ENCODE assay signal across 1 cellular context in the genomic region with DNA sequence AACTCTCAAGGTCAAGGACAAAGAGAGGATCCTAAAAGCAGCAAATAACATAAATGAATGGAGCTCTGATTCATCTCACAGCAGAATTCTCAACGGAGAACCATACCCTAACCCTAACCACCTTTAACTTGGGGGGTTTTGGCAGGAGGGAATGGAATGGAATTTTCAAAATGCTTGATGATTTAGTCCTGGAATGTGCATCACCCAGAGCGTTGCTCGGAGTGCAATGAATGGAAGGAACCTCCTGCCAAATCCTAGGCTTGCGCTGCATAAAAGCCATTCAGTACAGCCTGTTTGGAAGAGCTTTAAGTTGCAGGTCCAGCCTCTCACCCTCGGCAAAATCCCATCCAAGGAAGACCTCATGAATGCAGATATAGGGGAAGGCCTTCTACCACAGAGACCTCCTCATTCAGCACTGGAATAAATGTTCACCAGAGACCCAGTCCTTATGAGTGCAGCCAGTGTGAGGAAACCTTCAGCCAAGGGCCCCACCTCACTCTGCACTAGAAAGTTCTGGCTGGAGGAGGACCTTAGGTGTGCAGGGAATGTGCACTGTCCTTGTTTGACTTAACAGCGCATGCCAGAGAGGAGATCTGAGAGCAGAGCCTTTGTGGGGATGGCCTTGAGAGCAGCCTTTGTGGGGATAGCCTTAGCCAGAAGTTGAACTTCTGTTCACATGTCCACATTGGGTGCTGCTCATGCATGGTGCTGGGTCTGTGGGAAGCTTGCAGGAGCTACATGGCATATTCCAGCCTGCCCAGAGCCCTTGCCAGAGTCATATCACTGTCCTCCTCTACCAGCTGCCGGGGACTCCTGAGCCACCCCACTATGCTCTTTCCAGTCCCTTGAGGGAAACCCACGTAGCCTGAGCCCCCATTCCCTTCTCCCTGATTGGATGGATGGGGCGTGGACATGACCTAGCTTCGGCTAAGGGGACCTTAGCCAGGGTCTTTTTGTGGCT.
TF ChIP-seq lines count a peak whose summit lies in the region.

No MANE protein-coding gene starts in this region.

TF ChIP-seq in HepG2, 621 proteins besides CTCF, POLR2A, EP300 and RAD21 (continued from another document and continues in another):
- TF ChIP-seq, protein P1, sequence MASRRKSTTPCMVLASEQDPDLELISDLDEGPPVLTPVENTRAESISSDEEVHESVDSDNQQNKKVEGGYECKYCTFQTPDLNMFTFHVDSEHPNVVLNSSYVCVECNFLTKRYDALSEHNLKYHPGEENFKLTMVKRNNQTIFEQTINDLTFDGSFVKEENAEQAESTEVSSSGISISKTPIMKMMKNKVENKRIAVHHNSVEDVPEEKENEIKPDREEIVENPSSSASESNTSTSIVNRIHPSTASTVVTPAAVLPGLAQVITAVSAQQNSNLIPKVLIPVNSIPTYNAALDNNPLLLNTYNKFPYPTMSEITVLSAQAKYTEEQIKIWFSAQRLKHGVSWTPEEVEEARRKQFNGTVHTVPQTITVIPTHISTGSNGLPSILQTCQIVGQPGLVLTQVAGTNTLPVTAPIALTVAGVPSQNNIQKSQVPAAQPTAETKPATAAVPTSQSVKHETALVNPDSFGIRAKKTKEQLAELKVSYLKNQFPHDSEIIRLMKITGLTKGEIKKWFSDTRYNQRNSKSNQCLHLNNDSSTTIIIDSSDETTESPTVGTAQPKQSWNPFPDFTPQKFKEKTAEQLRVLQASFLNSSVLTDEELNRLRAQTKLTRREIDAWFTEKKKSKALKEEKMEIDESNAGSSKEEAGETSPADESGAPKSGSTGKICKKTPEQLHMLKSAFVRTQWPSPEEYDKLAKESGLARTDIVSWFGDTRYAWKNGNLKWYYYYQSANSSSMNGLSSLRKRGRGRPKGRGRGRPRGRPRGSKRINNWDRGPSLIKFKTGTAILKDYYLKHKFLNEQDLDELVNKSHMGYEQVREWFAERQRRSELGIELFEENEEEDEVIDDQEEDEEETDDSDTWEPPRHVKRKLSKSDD (CRISPR knock-in tag; IDR thresholded peaks at IDR 0.05; ENCODE audit: low read depth) = peak; percentile 91; the same call in 1 of the 2 replicates
- TF ChIP-seq ARNT (IDR thresholded peaks at IDR 0.05) (no peak), MEIS1 (CRISPR knock-in tag; IDR thresholded peaks at IDR 0.05; ENCODE audit: borderline replicate concordance) (no peak), ZNF337 (CRISPR knock-in tag; IDR thresholded peaks at IDR 0.05; ENCODE audit: borderline replicate concordance, low read depth) (no peak), ZIK1 (CRISPR knock-in tag; IDR thresholded peaks at IDR 0.05; ENCODE audit: borderline replicate concordance, low read depth) (no peak), HOXA5 (CRISPR knock-in tag; IDR thresholded peaks at IDR 0.05) (no peak), CBX1 (IDR thresholded peaks at IDR 0.05; ENCODE audit: low read depth) (no peak), TEAD3 (CRISPR knock-in tag; optimal IDR thresholded peaks at IDR 0.05; ENCODE audit: borderline replicate concordance) (peak; percentile 96), RFX1 (IDR thresholded peaks at IDR 0.05) (no peak), ZEB1 (IDR thresholded peaks at IDR 0.05; ENCODE audit: insufficient replicate concordance, low read depth) (no peak), ELF4 (CRISPR knock-in tag; IDR thresholded peaks at IDR 0.05; ENCODE audit: borderline replicate concordance) (no peak), ZNF333 (CRISPR knock-in tag; IDR thresholded peaks at IDR 0.05; ENCODE audit: borderline replicate concordance) (no peak), HNRNPK (IDR thresholded peaks at IDR 0.05; ENCODE audit: low read depth, low read length, poor library complexity, severe bottlenecking) (no peak), SRSF9 (IDR thresholded peaks at IDR 0.05; ENCODE audit: borderline replicate concordance, insufficient read depth, low read depth, low read length, poor library complexity, severe bottlenecking) (no peak), HDAC6 (IDR thresholded peaks at IDR 0.05; ENCODE audit: low read depth, low read length) (no peak), ELF1 (CRISPR knock-in tag; IDR thresholded peaks at IDR 0.05) (0 out of 2 replicates have a peak, but pooled peaks have one; percentile 20), ATF7 (IDR thresholded peaks at IDR 0.05) (no peak), ATF7 (CRISPR knock-in tag; IDR thresholded peaks at IDR 0.05) (0 out of 2 replicates have a peak, but pooled peaks have one; percentile 17), ZSCAN31 (CRISPR knock-in tag; IDR thresholded peaks at IDR 0.05; ENCODE audit: low read depth) (peak; percentile 53; the same call in 1 of the 2 replicates), ZNF260 (CRISPR knock-in tag; IDR thresholded peaks at IDR 0.05; ENCODE audit: borderline replicate concordance, low read depth) (0 out of 2 replicates have a peak, but pooled peaks have one; percentile 61)
- TF ChIP-seq, protein P2, sequence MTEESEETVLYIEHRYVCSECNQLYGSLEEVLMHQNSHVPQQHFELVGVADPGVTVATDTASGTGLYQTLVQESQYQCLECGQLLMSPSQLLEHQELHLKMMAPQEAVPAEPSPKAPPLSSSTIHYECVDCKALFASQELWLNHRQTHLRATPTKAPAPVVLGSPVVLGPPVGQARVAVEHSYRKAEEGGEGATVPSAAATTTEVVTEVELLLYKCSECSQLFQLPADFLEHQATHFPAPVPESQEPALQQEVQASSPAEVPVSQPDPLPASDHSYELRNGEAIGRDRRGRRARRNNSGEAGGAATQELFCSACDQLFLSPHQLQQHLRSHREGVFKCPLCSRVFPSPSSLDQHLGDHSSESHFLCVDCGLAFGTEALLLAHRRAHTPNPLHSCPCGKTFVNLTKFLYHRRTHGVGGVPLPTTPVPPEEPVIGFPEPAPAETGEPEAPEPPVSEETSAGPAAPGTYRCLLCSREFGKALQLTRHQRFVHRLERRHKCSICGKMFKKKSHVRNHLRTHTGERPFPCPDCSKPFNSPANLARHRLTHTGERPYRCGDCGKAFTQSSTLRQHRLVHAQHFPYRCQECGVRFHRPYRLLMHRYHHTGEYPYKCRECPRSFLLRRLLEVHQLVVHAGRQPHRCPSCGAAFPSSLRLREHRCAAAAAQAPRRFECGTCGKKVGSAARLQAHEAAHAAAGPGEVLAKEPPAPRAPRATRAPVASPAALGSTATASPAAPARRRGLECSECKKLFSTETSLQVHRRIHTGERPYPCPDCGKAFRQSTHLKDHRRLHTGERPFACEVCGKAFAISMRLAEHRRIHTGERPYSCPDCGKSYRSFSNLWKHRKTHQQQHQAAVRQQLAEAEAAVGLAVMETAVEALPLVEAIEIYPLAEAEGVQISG (CRISPR knock-in tag; IDR thresholded peaks at IDR 0.05) = peak; percentile 67
- TF ChIP-seq, protein P3, sequence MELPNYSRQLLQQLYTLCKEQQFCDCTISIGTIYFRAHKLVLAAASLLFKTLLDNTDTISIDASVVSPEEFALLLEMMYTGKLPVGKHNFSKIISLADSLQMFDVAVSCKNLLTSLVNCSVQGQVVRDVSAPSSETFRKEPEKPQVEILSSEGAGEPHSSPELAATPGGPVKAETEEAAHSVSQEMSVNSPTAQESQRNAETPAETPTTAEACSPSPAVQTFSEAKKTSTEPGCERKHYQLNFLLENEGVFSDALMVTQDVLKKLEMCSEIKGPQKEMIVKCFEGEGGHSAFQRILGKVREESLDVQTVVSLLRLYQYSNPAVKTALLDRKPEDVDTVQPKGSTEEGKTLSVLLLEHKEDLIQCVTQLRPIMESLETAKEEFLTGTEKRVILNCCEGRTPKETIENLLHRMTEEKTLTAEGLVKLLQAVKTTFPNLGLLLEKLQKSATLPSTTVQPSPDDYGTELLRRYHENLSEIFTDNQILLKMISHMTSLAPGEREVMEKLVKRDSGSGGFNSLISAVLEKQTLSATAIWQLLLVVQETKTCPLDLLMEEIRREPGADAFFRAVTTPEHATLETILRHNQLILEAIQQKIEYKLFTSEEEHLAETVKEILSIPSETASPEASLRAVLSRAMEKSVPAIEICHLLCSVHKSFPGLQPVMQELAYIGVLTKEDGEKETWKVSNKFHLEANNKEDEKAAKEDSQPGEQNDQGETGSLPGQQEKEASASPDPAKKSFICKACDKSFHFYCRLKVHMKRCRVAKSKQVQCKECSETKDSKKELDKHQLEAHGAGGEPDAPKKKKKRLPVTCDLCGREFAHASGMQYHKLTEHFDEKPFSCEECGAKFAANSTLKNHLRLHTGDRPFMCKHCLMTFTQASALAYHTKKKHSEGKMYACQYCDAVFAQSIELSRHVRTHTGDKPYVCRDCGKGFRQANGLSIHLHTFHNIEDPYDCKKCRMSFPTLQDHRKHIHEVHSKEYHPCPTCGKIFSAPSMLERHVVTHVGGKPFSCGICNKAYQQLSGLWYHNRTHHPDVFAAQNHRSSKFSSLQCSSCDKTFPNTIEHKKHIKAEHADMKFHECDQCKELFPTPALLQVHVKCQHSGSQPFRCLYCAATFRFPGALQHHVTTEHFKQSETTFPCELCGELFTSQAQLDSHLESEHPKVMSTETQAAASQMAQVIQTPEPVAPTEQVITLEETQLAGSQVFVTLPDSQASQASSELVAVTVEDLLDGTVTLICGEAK (IDR thresholded peaks at IDR 0.05) = no peak
- TF ChIP-seq, protein P3 (CRISPR knock-in tag; IDR thresholded peaks at IDR 0.05) = peak; percentile 43; the same call in 1 of the 2 replicates
- TF ChIP-seq, protein P4, sequence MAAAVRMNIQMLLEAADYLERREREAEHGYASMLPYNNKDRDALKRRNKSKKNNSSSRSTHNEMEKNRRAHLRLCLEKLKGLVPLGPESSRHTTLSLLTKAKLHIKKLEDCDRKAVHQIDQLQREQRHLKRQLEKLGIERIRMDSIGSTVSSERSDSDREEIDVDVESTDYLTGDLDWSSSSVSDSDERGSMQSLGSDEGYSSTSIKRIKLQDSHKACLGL (CRISPR knock-in tag; IDR thresholded peaks at IDR 0.05) = 0 out of 2 replicates have a peak, but pooled peaks have one; percentile 18
- TF ChIP-seq, protein P5, sequence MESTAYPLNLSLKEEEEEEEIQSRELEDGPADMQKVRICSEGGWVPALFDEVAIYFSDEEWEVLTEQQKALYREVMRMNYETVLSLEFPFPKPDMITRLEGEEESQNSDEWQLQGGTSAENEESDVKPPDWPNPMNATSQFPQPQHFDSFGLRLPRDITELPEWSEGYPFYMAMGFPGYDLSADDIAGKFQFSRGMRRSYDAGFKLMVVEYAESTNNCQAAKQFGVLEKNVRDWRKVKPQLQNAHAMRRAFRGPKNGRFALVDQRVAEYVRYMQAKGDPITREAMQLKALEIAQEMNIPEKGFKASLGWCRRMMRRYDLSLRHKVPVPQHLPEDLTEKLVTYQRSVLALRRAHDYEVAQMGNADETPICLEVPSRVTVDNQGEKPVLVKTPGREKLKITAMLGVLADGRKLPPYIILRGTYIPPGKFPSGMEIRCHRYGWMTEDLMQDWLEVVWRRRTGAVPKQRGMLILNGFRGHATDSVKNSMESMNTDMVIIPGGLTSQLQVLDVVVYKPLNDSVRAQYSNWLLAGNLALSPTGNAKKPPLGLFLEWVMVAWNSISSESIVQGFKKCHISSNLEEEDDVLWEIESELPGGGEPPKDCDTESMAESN (CRISPR knock-in tag; conservative IDR thresholded peaks at IDR 0.05) = peak; percentile 67
- TF ChIP-seq, protein P6, sequence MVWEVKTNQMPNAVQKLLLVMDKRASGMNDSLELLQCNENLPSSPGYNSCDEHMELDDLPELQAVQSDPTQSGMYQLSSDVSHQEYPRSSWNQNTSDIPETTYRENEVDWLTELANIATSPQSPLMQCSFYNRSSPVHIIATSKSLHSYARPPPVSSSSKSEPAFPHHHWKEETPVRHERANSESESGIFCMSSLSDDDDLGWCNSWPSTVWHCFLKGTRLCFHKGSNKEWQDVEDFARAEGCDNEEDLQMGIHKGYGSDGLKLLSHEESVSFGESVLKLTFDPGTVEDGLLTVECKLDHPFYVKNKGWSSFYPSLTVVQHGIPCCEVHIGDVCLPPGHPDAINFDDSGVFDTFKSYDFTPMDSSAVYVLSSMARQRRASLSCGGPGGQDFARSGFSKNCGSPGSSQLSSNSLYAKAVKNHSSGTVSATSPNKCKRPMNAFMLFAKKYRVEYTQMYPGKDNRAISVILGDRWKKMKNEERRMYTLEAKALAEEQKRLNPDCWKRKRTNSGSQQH (CRISPR knock-in tag; IDR thresholded peaks at IDR 0.05; ENCODE audit: low read depth) = 0 out of 2 replicates have a peak, but pooled peaks have one; percentile 29
- TF ChIP-seq, protein P7, sequence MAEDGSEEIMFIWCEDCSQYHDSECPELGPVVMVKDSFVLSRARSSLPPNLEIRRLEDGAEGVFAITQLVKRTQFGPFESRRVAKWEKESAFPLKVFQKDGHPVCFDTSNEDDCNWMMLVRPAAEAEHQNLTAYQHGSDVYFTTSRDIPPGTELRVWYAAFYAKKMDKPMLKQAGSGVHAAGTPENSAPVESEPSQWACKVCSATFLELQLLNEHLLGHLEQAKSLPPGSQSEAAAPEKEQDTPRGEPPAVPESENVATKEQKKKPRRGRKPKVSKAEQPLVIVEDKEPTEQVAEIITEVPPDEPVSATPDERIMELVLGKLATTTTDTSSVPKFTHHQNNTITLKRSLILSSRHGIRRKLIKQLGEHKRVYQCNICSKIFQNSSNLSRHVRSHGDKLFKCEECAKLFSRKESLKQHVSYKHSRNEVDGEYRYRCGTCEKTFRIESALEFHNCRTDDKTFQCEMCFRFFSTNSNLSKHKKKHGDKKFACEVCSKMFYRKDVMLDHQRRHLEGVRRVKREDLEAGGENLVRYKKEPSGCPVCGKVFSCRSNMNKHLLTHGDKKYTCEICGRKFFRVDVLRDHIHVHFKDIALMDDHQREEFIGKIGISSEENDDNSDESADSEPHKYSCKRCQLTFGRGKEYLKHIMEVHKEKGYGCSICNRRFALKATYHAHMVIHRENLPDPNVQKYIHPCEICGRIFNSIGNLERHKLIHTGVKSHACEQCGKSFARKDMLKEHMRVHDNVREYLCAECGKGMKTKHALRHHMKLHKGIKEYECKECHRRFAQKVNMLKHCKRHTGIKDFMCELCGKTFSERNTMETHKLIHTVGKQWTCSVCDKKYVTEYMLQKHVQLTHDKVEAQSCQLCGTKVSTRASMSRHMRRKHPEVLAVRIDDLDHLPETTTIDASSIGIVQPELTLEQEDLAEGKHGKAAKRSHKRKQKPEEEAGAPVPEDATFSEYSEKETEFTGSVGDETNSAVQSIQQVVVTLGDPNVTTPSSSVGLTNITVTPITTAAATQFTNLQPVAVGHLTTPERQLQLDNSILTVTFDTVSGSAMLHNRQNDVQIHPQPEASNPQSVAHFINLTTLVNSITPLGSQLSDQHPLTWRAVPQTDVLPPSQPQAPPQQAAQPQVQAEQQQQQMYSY (CRISPR knock-in tag; IDR thresholded peaks at IDR 0.05) = no peak
